In the genomic region with DNA sequence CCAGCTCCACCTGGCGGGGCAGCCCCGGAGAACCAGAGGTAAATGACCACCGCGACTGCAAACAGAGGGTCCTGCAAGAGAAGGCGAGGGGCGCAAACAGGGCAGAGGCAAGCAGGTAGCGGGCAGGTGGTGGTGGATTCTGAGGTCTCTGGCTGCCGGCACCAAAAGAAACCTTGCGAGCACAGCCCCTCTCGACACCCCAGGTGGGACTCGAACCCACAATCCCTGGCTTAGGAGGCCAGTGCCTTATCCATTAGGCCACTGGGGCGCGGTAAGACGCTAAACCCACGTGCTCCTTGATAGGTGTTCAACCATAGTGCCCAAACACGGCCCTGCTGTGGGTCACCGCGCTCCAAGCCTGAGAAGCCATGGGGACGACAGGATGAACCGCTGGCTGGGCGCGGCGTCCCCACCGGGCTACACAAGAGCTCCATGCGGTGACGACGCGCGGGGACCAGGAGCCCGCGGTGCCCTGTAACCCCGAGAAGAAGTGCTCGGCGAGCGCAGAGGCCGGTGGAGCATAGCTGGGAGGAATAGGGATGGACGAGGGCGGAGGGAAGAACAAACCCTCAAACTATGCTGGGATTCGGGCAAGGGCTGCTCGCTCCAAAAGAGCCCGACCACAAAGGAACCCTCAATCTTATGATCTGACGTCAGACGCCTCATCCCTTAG, we compare ENCODE assay signal across 8 cellular contexts. TPM values are rescaled to one million over a fixed set of nuclear protein-coding genes. Genes with fewer than 3 reads are reported as not detected.
A peak's percentile ranks its signal among the peaks of the same experiment; 100 is the strongest.
DNase-seq lines count a peak whose midpoint lies in the region; ATAC-seq and TF ChIP-seq lines count a peak whose summit lies in the region.

No MANE protein-coding gene starts in this region.

- 1% methylated on average over 43 of the region's 43 CpGs for WGBS in ectodermal cell, 2 experiments
- WGBS in lung, 2 donors, result 0 to 1% methylated on average over 42 to 43 of the region's 43 CpGs

- H3K27ac ChIP-seq in ectodermal cell (ENCODE audit: insufficient read depth, low read depth, low read length, poor library complexity, severe bottlenecking), result peak overlapping the region; percentile 94
- peak overlapping the region; percentile 87 to 91 for H3K27ac ChIP-seq in lung (ENCODE audit: low read depth in 1 of 2, low read length in 1 of 2)

- TF ChIP-seq CTCF in AG09319 (IDR thresholded peaks at IDR 0.05; ENCODE audit: low read depth, low read length) (peak; percentile 29; the same call in 1 of the 2 replicates), lung (IDR thresholded peaks at IDR 0.05; ENCODE audit: control extremely low read depth, extremely low read depth) (no peak)

- H3K4me1 ChIP-seq in ectodermal cell (ENCODE audit: control insufficient read depth, insufficient read depth, low read length) (no peaks in the 10 kb centered on the region), lung (ENCODE audit: control insufficient read depth in 2 of 2, insufficient read depth in 2 of 2, low read length in 2 of 2) (no peaks in the 10 kb centered on the region)

- H3K4me3 ChIP-seq in ectodermal cell (ENCODE audit: insufficient read depth, low read depth, low read length) (peak overlapping the region; percentile 100), lung (peak overlapping the region; percentile 49)

- H3K36me3 ChIP-seq in ectodermal cell (ENCODE audit: control insufficient read depth, insufficient read depth, low read length), result peaks cover 5% of the 10 kb centered on the region
- H3K36me3 ChIP-seq in lung (ENCODE audit: control insufficient read depth in 2 of 2, insufficient read depth in 2 of 2, low read length in 2 of 2), result peaks cover 8% of the 10 kb centered on the region in 2 donors

- peaks cover 2% of the 10 kb centered on the region for H3K27me3 Mint-ChIP-seq in activated CD8-positive, alpha-beta T cell treated with anti-CD3 and anti-CD28 coated beads, Interleukin-2, amount 10 ng/mL, durations not matched to agents 7 days and 5 days (ENCODE audit: low read depth)

- H3K36me3 Mint-ChIP-seq in activated CD8-positive, alpha-beta T cell treated with anti-CD3 and anti-CD28 coated beads, Interleukin-2, amount 10 ng/mL, durations not matched to agents 7 days and 5 days (ENCODE audit: low read depth), result peaks cover 9% of the 10 kb centered on the region

- no peaks in the 10 kb centered on the region for H3K27me3 ChIP-seq in ectodermal cell (ENCODE audit: control insufficient read depth, insufficient read depth, low read length, poor library complexity, severe bottlenecking)
- H3K27me3 ChIP-seq in lung (ENCODE audit: control insufficient read depth, insufficient read depth), result no peaks in the 10 kb centered on the region

- DNase-seq in AG09319 (ENCODE audit: extremely low read depth, low read depth) (no peak), GM19240 (ENCODE audit: insufficient read length, low spot score) (peak; percentile 50), NCI-H82 (lab: John Stamatoyannopoulos, UW) (peak; percentile 98), lung (ENCODE audit: low spot score) (peak; percentile 87)
- DNase-seq in activated CD8-positive, alpha-beta T cell treated with anti-CD3 and anti-CD28 coated beads, Interleukin-2, amount 10 ng/mL, durations not matched to agents 7 days and 5 days, result peak; percentile 93
- DNase-seq in stimulated activated CD4-positive, alpha-beta T cell treated with anti-CD3 and anti-CD28 coated beads, Interleukin-4, amount 100 ng/mL, for 4 hours, result peak; percentile 82 to 96

- H3K4me1 Mint-ChIP-seq in activated CD8-positive, alpha-beta T cell treated with anti-CD3 and anti-CD28 coated beads, Interleukin-2, amount 10 ng/mL, durations not matched to agents 7 days and 5 days (ENCODE audit: low read depth), result peaks cover 52% of the 10 kb centered on the region

- peaks cover 2% of the 10 kb centered on the region for H3K9me3 ChIP-seq in ectodermal cell (ENCODE audit: control insufficient read depth, low read length)
- H3K9me3 ChIP-seq in lung (ENCODE audit: control insufficient read depth in 2 of 2, insufficient read depth in 1 of 2, low read length in 1 of 2), result no peaks in the 10 kb centered on the region

- peaks cover 4% of the 10 kb centered on the region for H3K9me3 Mint-ChIP-seq in activated CD8-positive, alpha-beta T cell treated with anti-CD3 and anti-CD28 coated beads, Interleukin-2, amount 10 ng/mL, durations not matched to agents 7 days and 5 days (ENCODE audit: insufficient read depth)

- CTCF ChIA-PET in activated CD8-positive, alpha-beta T cell treated with anti-CD3 and anti-CD28 coated beads, Interleukin-2, amount 10 ng/mL, durations not matched to agents 7 days and 5 days (lab: Charles Lee), result interaction anchor here (0.8 to 3.6 kb wide), 12 partner anchors 10 to 237 kb away, joined by 3 to 28 read pairs (median 3); partner anchors contain the start of genes CDR2L, MIF4GD, MRPL58 and NT5C

- peak overlapping the region; percentile 95 for H3K27ac Mint-ChIP-seq in activated CD8-positive, alpha-beta T cell treated with anti-CD3 and anti-CD28 coated beads, Interleukin-2, amount 10 ng/mL, durations not matched to agents 7 days and 5 days

- POLR2A ChIA-PET in activated CD8-positive, alpha-beta T cell treated with anti-CD3 and anti-CD28 coated beads, Interleukin-2, amount 10 ng/mL, durations not matched to agents 7 days and 5 days (lab: Charles Lee), result interaction anchor here (0.6 to 2.2 kb wide), 8 partner anchors 9 to 227 kb away, joined by 3 to 26 read pairs (median 4); partner anchors contain the start of genes ATP5PD, GGA3, KCTD2 and MRPL58

- ATAC-seq in HG03571 (IDR thresholded peaks at IDR 0.05; ENCODE audit: unreplicated experiment) (peak; percentile 52), lung (ENCODE audit: insufficient read depth, low FRiP score) (peak; percentile 74)
- peak; percentile 67 for ATAC-seq in activated CD8-positive, alpha-beta T cell treated with anti-CD3 and anti-CD28 coated beads, Interleukin-2, amount 10 ng/mL, durations not matched to agents 7 days and 5 days

- H3K4me3 Mint-ChIP-seq in activated CD8-positive, alpha-beta T cell treated with anti-CD3 and anti-CD28 coated beads, Interleukin-2, amount 10 ng/mL, durations not matched to agents 7 days and 5 days, result peak overlapping the region; percentile 93

RNA-seq across cellular contexts. Expression of gene ATP5PD, which starts 12.4 kb away (rescaled TPM):
- total RNA-seq in activated CD8-positive, alpha-beta T cell treated with anti-CD3 and anti-CD28 coated beads, Interleukin-2, amount 10 ng/mL, durations not matched to agents 7 days and 5 days, result 100 to 1,000 TPM; 232 to 238 TPM
- polyA plus RNA-seq in ectodermal cell (2013, experiment 1 of 4), result 180 TPM
- 179 TPM for polyA plus RNA-seq in ectodermal cell (2013, experiment 2 of 4)
- 191 TPM for polyA plus RNA-seq in ectodermal cell (2013, experiment 3 of 4)
- 223 TPM for polyA plus RNA-seq in ectodermal cell (2013, experiment 4 of 4)
- 100 to 1,000 TPM; 110 to 238 TPM for total RNA-seq in lung
- 100 to 1,000 TPM; 277 to 736 TPM for polyA plus RNA-seq in lung

RNA-seq across cellular contexts. Expression of gene KCTD2, which starts 12.7 kb away (rescaled TPM):
- 10 to 100 TPM; 15.6 to 19.4 TPM for total RNA-seq in activated CD8-positive, alpha-beta T cell treated with anti-CD3 and anti-CD28 coated beads, Interleukin-2, amount 10 ng/mL, durations not matched to agents 7 days and 5 days
- polyA plus RNA-seq in ectodermal cell (2013, experiment 1 of 4), result 39.8 TPM
- 42.3 TPM for polyA plus RNA-seq in ectodermal cell (2013, experiment 2 of 4)
- 32.4 TPM for polyA plus RNA-seq in ectodermal cell (2013, experiment 3 of 4)
- polyA plus RNA-seq in ectodermal cell (2013, experiment 4 of 4), result 34.1 TPM
- total RNA-seq in lung, result 10 to 100 TPM; 21.0 to 22.3 TPM
- 10 to 100 TPM; 15.1 to 17.8 TPM for polyA plus RNA-seq in lung

RNA-seq across cellular contexts. Expression of gene MRPL58, which starts 21.9 kb away (rescaled TPM):
- 10 to 100 TPM; 45.1 to 45.8 TPM for total RNA-seq in activated CD8-positive, alpha-beta T cell treated with anti-CD3 and anti-CD28 coated beads, Interleukin-2, amount 10 ng/mL, durations not matched to agents 7 days and 5 days
- 45.5 TPM for polyA plus RNA-seq in ectodermal cell (2013, experiment 1 of 4)
- 42.3 TPM for polyA plus RNA-seq in ectodermal cell (2013, experiment 2 of 4)
- 40.5 TPM for polyA plus RNA-seq in ectodermal cell (2013, experiment 3 of 4)
- 42.1 TPM for polyA plus RNA-seq in ectodermal cell (2013, experiment 4 of 4)
- total RNA-seq in lung, result 10 to 100 TPM; 14.7 to 33.1 TPM
- polyA plus RNA-seq in lung, result 10 to 100 TPM; 38.3 to 55.5 TPM

RNA-seq across cellular contexts. Expression of gene CDR2L, which starts 46.9 kb away (rescaled TPM):
- under 1 TPM; 0.13 to 0.18 TPM for total RNA-seq in activated CD8-positive, alpha-beta T cell treated with anti-CD3 and anti-CD28 coated beads, Interleukin-2, amount 10 ng/mL, durations not matched to agents 7 days and 5 days
- 20.2 TPM for polyA plus RNA-seq in ectodermal cell (2013, experiment 1 of 4)
- polyA plus RNA-seq in ectodermal cell (2013, experiment 2 of 4), result 16.9 TPM
- polyA plus RNA-seq in ectodermal cell (2013, experiment 3 of 4), result 14.8 TPM
- polyA plus RNA-seq in ectodermal cell (2013, experiment 4 of 4), result 14.8 TPM
- 10 to 100 TPM; 11.5 to 19.0 TPM for total RNA-seq in lung
- polyA plus RNA-seq in lung, result 10 to 100 TPM in 1 of 2 donors, 1 to 10 TPM in 1; 8.5 to 10.9 TPM

RNA-seq across cellular contexts. Expression of gene SLC16A5, which starts 53.4 kb away (rescaled TPM):
- 1 to 10 TPM; 4.6 to 5.4 TPM for total RNA-seq in activated CD8-positive, alpha-beta T cell treated with anti-CD3 and anti-CD28 coated beads, Interleukin-2, amount 10 ng/mL, durations not matched to agents 7 days and 5 days
- polyA plus RNA-seq in ectodermal cell (2013, experiment 1 of 4), result 11.2 TPM
- polyA plus RNA-seq in ectodermal cell (2013, experiment 2 of 4), result 14.6 TPM
- 11.8 TPM for polyA plus RNA-seq in ectodermal cell (2013, experiment 3 of 4)
- 11.7 TPM for polyA plus RNA-seq in ectodermal cell (2013, experiment 4 of 4)
- 10 to 100 TPM; 36.7 to 74.0 TPM for total RNA-seq in lung
- polyA plus RNA-seq in lung, result 10 to 100 TPM; 27.9 to 48.0 TPM
